In the genomic region with DNA sequence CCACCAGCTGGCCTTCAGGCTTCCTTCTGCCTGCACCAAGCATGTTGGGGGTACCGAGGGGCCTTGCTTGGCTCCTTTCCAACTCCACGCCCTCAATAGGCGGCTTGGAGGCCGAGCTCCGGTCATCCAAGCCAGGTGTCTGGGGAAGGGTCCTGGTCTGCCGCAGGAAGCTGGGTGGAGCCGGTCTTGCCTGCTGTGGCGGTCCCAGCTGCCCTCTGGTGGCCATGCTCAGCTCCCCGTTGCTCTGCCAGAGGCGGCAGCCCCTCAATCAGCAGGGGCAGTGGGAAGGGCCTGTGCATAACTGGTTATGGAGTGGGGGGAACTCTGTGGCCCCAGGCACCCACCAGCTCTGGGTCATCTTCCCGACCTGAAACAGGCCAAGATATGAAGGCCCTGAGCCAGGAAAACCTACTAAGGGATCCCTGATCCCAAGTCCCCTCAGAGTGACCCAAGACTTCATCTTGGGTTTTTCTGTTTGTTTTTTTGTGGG, we compare ENCODE assay signal across 7 cellular contexts.
A peak's percentile ranks its signal among the peaks of the same experiment; 100 is the strongest.
DNase-seq lines count a peak whose midpoint lies in the region; ATAC-seq and TF ChIP-seq lines count a peak whose summit lies in the region.

No MANE protein-coding gene starts in this region.

- no peak overlapping the region for H3K27ac Mint-ChIP-seq in stimulated activated naive B cell treated with anti-CD40 and anti-IgM and Interleukin-4, amounts not matched to agents 10 μg/mL and 1 μg/mL and 100 μg/mL, for 72 hours
- no peak overlapping the region for H3K27ac Mint-ChIP-seq in T-helper 2 cell treated with Interferon-gamma antibody and Interleukin-4, amounts not matched to agents 5 μg/mL and 100 μg/mL, for 36 hours

- H3K9me3 Mint-ChIP-seq in stimulated activated naive B cell treated with anti-CD40 and anti-IgM and Interleukin-4, amounts not matched to agents 10 μg/mL and 1 μg/mL and 100 μg/mL, for 72 hours: no peaks in the 10 kb centered on the region
- H3K9me3 Mint-ChIP-seq in T-helper 2 cell treated with Interferon-gamma antibody and Interleukin-4, amounts not matched to agents 5 μg/mL and 100 μg/mL, for 36 hours: no peaks in the 10 kb centered on the region

- H3K4me1 Mint-ChIP-seq in stimulated activated naive B cell treated with anti-CD40 and anti-IgM and Interleukin-4, amounts not matched to agents 10 μg/mL and 1 μg/mL and 100 μg/mL, for 72 hours: peaks cover 11 to 12% of the 10 kb centered on the region in 2 donors
- H3K4me1 Mint-ChIP-seq in T-helper 2 cell treated with Interferon-gamma antibody and Interleukin-4, amounts not matched to agents 5 μg/mL and 100 μg/mL, for 36 hours (ENCODE audit: low read depth): no peaks in the 10 kb centered on the region

- in situ Hi-C loops in astrocyte of the cerebellum (cut with HindIII; ENCODE audit: low sequenced_read_pairs): no loop called here

- H3K4me3 ChIP-seq in astrocyte of the cerebellum (ENCODE audit: low read depth, low read length): no peak overlapping the region

- peak; percentile 28 to 44 for ATAC-seq in stimulated activated naive B cell treated with anti-CD40 and anti-IgM and Interleukin-4, amounts not matched to agents 10 μg/mL and 1 μg/mL and 100 μg/mL, for 72 hours (replicated peaks)

- H3K4me3 Mint-ChIP-seq in stimulated activated naive B cell treated with anti-CD40 and anti-IgM and Interleukin-4, amounts not matched to agents 10 μg/mL and 1 μg/mL and 100 μg/mL, for 72 hours: no peak overlapping the region
- H3K4me3 Mint-ChIP-seq in T-helper 2 cell treated with Interferon-gamma antibody and Interleukin-4, amounts not matched to agents 5 μg/mL and 100 μg/mL, for 36 hours: no peak overlapping the region

- peak; percentile 90 for TF ChIP-seq CTCF in astrocyte of the cerebellum (IDR thresholded peaks at IDR 0.05; ENCODE audit: low read depth, low read length, missing control alignments)

- peaks cover 14 to 17% of the 10 kb centered on the region in 2 donors for H3K27me3 Mint-ChIP-seq in stimulated activated naive B cell treated with anti-CD40 and anti-IgM and Interleukin-4, amounts not matched to agents 10 μg/mL and 1 μg/mL and 100 μg/mL, for 72 hours
- H3K27me3 Mint-ChIP-seq in T-helper 2 cell treated with Interferon-gamma antibody and Interleukin-4, amounts not matched to agents 5 μg/mL and 100 μg/mL, for 36 hours (ENCODE audit: low read depth): peaks cover 24% of the 10 kb centered on the region

- DNase-seq in GDM1 (lab: John Stamatoyannopoulos, UW) (peak; percentile 26), NCI-H146 (lab: John Stamatoyannopoulos, UW) (peak; percentile 49), astrocyte of the cerebellum (ENCODE audit: low read depth) (no peak), inferior parietal cortex (ENCODE audit: extremely low spot score) (peak; percentile 52), NCI-H2107 (lab: John Stamatoyannopoulos, UW) (no peak)
- peak; percentile 21 for DNase-seq in stimulated activated naive B cell treated with anti-CD40 and anti-IgM and Interleukin-4, amounts not matched to agents 10 μg/mL and 1 μg/mL and 100 μg/mL, for 72 hours
- no peak for DNase-seq in T-helper 2 cell treated with Interferon-gamma antibody and Interleukin-4, amounts not matched to agents 5 μg/mL and 100 μg/mL, for 36 hours (ENCODE audit: low spot score)

- H3K36me3 Mint-ChIP-seq in stimulated activated naive B cell treated with anti-CD40 and anti-IgM and Interleukin-4, amounts not matched to agents 10 μg/mL and 1 μg/mL and 100 μg/mL, for 72 hours: no peaks in the 10 kb centered on the region
- H3K36me3 Mint-ChIP-seq in T-helper 2 cell treated with Interferon-gamma antibody and Interleukin-4, amounts not matched to agents 5 μg/mL and 100 μg/mL, for 36 hours (ENCODE audit: low read depth): no peaks in the 10 kb centered on the region

Comparison
In these comparisons a context has a peak if more than half of its experiments do, and no peak if none do; other contexts are left out.
1. DNase-seq: peak in GDM1 (single experiment), NCI-H146 (single experiment), inferior parietal cortex (single experiment) and stimulated activated naive B cell treated with anti-CD40 and anti-IgM and Interleukin-4, amounts not matched to agents 10 μg/mL and 1 μg/mL and 100 μg/mL, for 72 hours (single experiment); none in astrocyte of the cerebellum (single experiment), NCI-H2107 (single experiment) and T-helper 2 cell treated with Interferon-gamma antibody and Interleukin-4, amounts not matched to agents 5 μg/mL and 100 μg/mL, for 36 hours (single experiment).